In the genomic region with DNA sequence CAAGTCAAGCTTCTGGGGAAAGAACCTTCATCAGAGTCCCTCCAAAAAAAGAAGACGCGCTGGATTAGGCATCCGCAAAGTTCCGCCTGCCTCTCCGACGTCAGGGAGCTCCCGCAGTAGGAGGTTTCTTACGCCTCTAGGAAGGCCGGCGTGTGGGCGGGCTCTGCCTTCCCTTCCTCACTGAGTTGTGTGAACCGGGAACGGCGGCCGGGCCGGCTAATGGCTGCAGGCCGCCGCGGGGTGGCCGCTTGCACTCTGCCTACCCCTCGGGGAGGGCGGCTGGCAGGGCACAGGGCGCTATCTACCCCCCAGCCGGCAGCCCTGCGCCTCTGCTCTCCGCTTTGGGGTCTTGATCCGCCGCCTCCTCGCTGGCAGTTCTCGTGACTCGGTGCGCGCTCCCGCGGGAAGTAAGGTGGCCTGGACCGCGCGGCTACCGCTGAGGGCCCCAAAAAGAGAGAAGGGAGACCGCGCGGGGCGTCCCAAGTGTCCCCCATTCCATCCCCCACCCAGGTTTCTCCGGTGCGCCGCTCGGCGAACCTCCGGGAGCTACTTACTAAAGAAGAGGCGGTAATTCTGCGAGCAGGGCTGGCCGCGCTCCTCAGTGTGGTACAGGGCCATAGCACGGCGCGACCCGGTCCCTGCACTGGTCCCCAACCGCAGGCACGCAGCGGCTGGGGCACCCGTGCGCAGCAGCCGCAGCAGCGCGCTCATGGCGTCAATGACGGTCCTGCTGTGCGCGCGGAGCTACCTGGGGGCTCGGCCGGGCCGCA, we compare ENCODE assay signal across 1 cellular context.
TF ChIP-seq lines count a peak whose summit lies in the region.

A gene (minus strand): TSS at position 723 of the 770 bp plus-strand sequence. CDS start 12 bp downstream, at position 711.

TF ChIP-seq in HepG2, 621 proteins besides CTCF, POLR2A, EP300 and RAD21 (continued from another document and continues in another):
- TF ChIP-seq ZNF550 (CRISPR knock-in tag; IDR thresholded peaks at IDR 0.05; ENCODE audit: borderline replicate concordance) (no peak), ZFP90 (CRISPR knock-in tag; IDR thresholded peaks at IDR 0.05; ENCODE audit: borderline replicate concordance) (0 out of 2 replicates have a peak, but pooled peaks have one; percentile 64), ZNF232 (CRISPR knock-in tag; IDR thresholded peaks at IDR 0.05; ENCODE audit: borderline replicate concordance) (no peak), JUNB (CRISPR knock-in tag; IDR thresholded peaks at IDR 0.05; ENCODE audit: borderline replicate concordance) (no peak), POLR2AphosphoS5 (IDR thresholded peaks at IDR 0.05; ENCODE audit: low read depth, low read length) (peak; percentile 64), ZBTB7B (CRISPR knock-in tag; IDR thresholded peaks at IDR 0.05) (no peak; the same call in 1 of the 2 replicates), ZNF841 (CRISPR knock-in tag; IDR thresholded peaks at IDR 0.05; ENCODE audit: borderline replicate concordance) (no peak), SP4 (CRISPR knock-in tag; IDR thresholded peaks at IDR 0.05) (no peak), CHCHD3 (CRISPR knock-in tag; IDR thresholded peaks at IDR 0.05) (0 out of 2 replicates have a peak, but pooled peaks have one; percentile 36), REXO4 (CRISPR knock-in tag; IDR thresholded peaks at IDR 0.05; ENCODE audit: borderline replicate concordance) (no peak), NFRKB (IDR thresholded peaks at IDR 0.05) (no peak), FOXJ3 (CRISPR knock-in tag; IDR thresholded peaks at IDR 0.05; ENCODE audit: borderline replicate concordance) (peak; percentile 30; the same call in 1 of the 2 replicates), NPAS2 (CRISPR knock-in tag; IDR thresholded peaks at IDR 0.05; ENCODE audit: borderline replicate concordance) (no peak), ZNF501 (CRISPR knock-in tag; IDR thresholded peaks at IDR 0.05) (peak; percentile 94), PHB2 (IDR thresholded peaks at IDR 0.05; ENCODE audit: partially characterized antibody) (no peak), ZNF530 (CRISPR knock-in tag; IDR thresholded peaks at IDR 0.05; ENCODE audit: low read depth) (no peak), SMARCE1 (IDR thresholded peaks at IDR 0.05; ENCODE audit: borderline replicate concordance) (no peak), ZNF883 (CRISPR knock-in tag; IDR thresholded peaks at IDR 0.05; ENCODE audit: not compliant biosample characterization) (peak; percentile 78), ZNF317 (CRISPR knock-in tag; IDR thresholded peaks at IDR 0.05) (peak; percentile 80), ZFX (CRISPR knock-in tag; IDR thresholded peaks at IDR 0.05; ENCODE audit: low read depth) (peak; percentile 86), RBM22 (optimal IDR thresholded peaks at IDR 0.05; ENCODE audit: low read length) (no peak)
- TF ChIP-seq, protein P1, sequence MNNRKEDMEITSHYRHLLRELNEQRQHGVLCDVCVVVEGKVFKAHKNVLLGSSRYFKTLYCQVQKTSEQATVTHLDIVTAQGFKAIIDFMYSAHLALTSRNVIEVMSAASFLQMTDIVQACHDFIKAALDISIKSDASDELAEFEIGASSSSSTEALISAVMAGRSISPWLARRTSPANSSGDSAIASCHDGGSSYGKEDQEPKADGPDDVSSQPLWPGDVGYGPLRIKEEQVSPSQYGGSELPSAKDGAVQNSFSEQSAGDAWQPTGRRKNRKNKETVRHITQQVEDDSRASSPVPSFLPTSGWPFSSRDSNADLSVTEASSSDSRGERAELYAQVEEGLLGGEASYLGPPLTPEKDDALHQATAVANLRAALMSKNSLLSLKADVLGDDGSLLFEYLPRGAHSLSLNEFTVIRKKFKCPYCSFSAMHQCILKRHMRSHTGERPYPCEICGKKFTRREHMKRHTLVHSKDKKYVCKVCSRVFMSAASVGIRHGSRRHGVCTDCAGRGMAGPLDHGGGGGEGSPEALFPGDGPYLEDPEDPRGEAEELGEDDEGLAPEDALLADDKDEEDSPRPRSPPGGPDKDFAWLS (CRISPR knock-in tag; IDR thresholded peaks at IDR 0.05; ENCODE audit: borderline replicate concordance) = no peak
- TF ChIP-seq, protein P2, sequence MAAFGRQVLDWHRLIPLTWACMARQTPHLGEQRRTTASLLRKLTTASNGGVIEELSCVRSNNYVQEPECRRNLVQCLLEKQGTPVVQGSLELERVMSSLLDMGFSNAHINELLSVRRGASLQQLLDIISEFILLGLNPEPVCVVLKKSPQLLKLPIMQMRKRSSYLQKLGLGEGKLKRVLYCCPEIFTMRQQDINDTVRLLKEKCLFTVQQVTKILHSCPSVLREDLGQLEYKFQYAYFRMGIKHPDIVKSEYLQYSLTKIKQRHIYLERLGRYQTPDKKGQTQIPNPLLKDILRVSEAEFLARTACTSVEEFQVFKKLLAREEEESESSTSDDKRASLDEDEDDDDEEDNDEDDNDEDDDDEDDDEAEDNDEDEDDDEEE (CRISPR knock-in tag; IDR thresholded peaks at IDR 0.05) = no peak; the same call in 1 of the 2 replicates
- TF ChIP-seq, protein P3, sequence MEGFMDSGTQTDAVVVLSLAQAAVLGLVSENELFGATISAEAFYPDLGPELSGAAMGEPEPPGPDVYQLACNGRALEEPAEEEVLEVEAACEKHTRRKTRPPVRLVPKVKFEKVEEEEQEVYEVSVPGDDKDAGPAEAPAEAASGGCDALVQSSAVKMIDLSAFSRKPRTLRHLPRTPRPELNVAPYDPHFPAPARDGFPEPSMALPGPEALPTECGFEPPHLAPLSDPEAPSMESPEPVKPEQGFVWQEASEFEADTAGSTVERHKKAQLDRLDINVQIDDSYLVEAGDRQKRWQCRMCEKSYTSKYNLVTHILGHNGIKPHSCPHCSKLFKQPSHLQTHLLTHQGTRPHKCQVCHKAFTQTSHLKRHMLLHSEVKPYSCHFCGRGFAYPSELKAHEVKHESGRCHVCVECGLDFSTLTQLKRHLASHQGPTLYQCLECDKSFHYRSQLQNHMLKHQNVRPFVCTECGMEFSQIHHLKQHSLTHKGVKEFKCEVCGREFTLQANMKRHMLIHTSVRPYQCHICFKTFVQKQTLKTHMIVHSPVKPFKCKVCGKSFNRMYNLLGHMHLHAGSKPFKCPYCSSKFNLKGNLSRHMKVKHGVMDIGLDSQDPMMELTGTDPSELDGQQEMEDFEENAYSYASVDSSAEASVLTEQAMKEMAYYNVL (CRISPR knock-in tag; IDR thresholded peaks at IDR 0.05; ENCODE audit: borderline replicate concordance) = peak; percentile 29; the same call in 1 of the 2 replicates
- TF ChIP-seq, protein P4, sequence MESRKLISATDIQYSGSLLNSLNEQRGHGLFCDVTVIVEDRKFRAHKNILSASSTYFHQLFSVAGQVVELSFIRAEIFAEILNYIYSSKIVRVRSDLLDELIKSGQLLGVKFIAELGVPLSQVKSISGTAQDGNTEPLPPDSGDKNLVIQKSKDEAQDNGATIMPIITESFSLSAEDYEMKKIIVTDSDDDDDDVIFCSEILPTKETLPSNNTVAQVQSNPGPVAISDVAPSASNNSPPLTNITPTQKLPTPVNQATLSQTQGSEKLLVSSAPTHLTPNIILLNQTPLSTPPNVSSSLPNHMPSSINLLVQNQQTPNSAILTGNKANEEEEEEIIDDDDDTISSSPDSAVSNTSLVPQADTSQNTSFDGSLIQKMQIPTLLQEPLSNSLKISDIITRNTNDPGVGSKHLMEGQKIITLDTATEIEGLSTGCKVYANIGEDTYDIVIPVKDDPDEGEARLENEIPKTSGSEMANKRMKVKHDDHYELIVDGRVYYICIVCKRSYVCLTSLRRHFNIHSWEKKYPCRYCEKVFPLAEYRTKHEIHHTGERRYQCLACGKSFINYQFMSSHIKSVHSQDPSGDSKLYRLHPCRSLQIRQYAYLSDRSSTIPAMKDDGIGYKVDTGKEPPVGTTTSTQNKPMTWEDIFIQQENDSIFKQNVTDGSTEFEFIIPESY (CRISPR knock-in tag; IDR thresholded peaks at IDR 0.05) = no peak
- TF ChIP-seq, protein P5, sequence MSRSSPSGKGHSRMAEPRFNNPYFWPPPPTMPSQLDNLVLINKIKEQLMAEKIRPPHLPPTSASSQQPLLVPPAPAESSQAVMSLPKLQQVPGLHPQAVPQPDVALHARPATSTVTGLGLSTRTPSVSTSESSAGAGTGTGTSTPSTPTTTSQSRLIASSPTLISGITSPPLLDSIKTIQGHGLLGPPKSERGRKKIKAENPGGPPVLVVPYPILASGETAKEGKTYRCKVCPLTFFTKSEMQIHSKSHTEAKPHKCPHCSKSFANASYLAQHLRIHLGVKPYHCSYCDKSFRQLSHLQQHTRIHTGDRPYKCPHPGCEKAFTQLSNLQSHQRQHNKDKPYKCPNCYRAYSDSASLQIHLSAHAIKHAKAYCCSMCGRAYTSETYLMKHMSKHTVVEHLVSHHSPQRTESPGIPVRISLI (CRISPR knock-in tag; IDR thresholded peaks at IDR 0.05; ENCODE audit: borderline replicate concordance) = no peak; the same call in 1 of the 2 replicates
- TF ChIP-seq, protein P6, sequence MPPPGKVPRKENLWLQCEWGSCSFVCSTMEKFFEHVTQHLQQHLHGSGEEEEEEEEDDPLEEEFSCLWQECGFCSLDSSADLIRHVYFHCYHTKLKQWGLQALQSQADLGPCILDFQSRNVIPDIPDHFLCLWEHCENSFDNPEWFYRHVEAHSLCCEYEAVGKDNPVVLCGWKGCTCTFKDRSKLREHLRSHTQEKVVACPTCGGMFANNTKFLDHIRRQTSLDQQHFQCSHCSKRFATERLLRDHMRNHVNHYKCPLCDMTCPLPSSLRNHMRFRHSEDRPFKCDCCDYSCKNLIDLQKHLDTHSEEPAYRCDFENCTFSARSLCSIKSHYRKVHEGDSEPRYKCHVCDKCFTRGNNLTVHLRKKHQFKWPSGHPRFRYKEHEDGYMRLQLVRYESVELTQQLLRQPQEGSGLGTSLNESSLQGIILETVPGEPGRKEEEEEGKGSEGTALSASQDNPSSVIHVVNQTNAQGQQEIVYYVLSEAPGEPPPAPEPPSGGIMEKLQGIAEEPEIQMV (CRISPR knock-in tag; IDR thresholded peaks at IDR 0.05; ENCODE audit: low read depth) = no peak
- TF ChIP-seq, protein P7, sequence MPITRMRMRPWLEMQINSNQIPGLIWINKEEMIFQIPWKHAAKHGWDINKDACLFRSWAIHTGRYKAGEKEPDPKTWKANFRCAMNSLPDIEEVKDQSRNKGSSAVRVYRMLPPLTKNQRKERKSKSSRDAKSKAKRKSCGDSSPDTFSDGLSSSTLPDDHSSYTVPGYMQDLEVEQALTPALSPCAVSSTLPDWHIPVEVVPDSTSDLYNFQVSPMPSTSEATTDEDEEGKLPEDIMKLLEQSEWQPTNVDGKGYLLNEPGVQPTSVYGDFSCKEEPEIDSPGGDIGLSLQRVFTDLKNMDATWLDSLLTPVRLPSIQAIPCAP (CRISPR knock-in tag; IDR thresholded peaks at IDR 0.05; ENCODE audit: low read depth) = no peak
- TF ChIP-seq, protein P8, sequence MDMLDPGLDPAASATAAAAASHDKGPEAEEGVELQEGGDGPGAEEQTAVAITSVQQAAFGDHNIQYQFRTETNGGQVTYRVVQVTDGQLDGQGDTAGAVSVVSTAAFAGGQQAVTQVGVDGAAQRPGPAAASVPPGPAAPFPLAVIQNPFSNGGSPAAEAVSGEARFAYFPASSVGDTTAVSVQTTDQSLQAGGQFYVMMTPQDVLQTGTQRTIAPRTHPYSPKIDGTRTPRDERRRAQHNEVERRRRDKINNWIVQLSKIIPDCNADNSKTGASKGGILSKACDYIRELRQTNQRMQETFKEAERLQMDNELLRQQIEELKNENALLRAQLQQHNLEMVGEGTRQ (IDR thresholded peaks at IDR 0.05; ENCODE audit: low read depth, low read length) = no peak
- TF ChIP-seq, protein P8 (CRISPR knock-in tag; IDR thresholded peaks at IDR 0.05; ENCODE audit: borderline replicate concordance) = no peak
- TF ChIP-seq, protein P9, sequence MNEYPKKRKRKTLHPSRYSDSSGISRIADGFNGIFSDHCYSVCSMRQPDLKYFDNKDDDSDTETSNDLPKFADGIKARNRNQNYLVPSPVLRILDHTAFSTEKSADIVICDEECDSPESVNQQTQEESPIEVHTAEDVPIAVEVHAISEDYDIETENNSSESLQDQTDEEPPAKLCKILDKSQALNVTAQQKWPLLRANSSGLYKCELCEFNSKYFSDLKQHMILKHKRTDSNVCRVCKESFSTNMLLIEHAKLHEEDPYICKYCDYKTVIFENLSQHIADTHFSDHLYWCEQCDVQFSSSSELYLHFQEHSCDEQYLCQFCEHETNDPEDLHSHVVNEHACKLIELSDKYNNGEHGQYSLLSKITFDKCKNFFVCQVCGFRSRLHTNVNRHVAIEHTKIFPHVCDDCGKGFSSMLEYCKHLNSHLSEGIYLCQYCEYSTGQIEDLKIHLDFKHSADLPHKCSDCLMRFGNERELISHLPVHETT (CRISPR knock-in tag; conservative IDR thresholded peaks at IDR 0.05) = no peak; the same call in 1 of the 2 replicates
- TF ChIP-seq, protein P10, sequence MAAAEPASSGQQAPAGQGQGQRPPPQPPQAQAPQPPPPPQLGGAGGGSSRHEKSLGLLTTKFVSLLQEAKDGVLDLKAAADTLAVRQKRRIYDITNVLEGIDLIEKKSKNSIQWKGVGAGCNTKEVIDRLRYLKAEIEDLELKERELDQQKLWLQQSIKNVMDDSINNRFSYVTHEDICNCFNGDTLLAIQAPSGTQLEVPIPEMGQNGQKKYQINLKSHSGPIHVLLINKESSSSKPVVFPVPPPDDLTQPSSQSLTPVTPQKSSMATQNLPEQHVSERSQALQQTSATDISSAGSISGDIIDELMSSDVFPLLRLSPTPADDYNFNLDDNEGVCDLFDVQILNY (CRISPR knock-in tag; conservative IDR thresholded peaks at IDR 0.05) = no peak
